13 cellular contexts compared by ENCODE assay signal in the genomic region with DNA sequence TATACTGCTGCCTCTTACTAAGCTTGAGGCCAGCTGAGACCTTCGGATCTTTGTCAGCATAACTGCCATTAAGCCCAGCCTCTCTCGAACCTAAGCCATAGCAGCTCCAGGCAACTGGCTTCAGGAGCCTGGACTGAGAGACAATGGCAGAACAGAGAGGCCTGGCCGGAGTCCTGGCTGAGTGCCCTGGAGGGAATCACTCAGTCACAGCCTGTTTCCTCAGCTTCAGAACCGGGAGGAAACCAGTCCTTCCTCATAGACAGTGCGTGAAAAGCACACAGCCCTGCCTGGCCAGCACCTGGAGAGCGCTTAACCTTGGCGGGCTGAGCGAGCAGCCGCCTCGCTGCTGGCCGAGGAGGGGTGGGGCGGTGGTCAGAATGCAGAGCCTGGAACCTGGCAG. TPM values are rescaled to one million over a fixed set of nuclear protein-coding genes. Genes with fewer than 3 reads are reported as not detected.
A peak's percentile ranks its signal among the peaks of the same experiment; 100 is the strongest.
DNase-seq lines count a peak whose midpoint lies in the region; TF ChIP-seq lines count a peak whose summit lies in the region.
"Had no signal": no experiment of that assay in that cellular context is flagged by ENCODE, and none has a peak within 500 bp of the region (broad histone marks: within the 10 kb centered on the region; RNA-seq: fewer than 3 reads in every experiment).

No MANE protein-coding gene starts in this region.

- no peaks in the 10 kb centered on the region for H3K36me3 ChIP-seq in smooth muscle cell (ENCODE audit: low read depth)
- H3K36me3 ChIP-seq: upper lobe of left lung had no signal

- H3K27me3 ChIP-seq in layer of hippocampus (ENCODE audit: control insufficient read depth, insufficient read depth, low read length) = no peaks in the 10 kb centered on the region
- H3K27me3 ChIP-seq in smooth muscle cell (ENCODE audit: low read depth) = no peaks in the 10 kb centered on the region
- H3K27me3 ChIP-seq: upper lobe of left lung had no signal

- no peaks in the 10 kb centered on the region for H3K9me3 Mint-ChIP-seq in immature natural killer cell
- H3K9me3 Mint-ChIP-seq: memory B cell had no signal

- no peaks in the 10 kb centered on the region for H3F3A ChIP-seq in smooth muscle cell (ENCODE audit: low read depth)

- H3K4me3 ChIP-seq in cardiac fibroblast (replicated peaks in 1 of 2; ENCODE audit: low read depth in 2 of 2, low read length in 2 of 2) (no peak overlapping the region), smooth muscle cell (no peak overlapping the region)
- H3K4me3 ChIP-seq: upper lobe of left lung had no signal

- H3K9me3 ChIP-seq in smooth muscle cell (replicated peaks; ENCODE audit: low read depth) = no peaks in the 10 kb centered on the region
- H3K9me3 ChIP-seq: upper lobe of left lung had no signal

- H3K4me1 ChIP-seq in smooth muscle cell (ENCODE audit: low read depth) = peaks cover 4% of the 10 kb centered on the region

- DNase-seq in NCI-H1092 treated with DMSO at 0.1 percent for 48 hours (lab: John Stamatoyannopoulos, UW) = peak; percentile 44
- no peak for DNase-seq in NCI-H1092 (lab: John Stamatoyannopoulos, UW)
- peak; percentile 24 to 42 for DNase-seq in cardiac fibroblast (ENCODE audit: low read depth in 2 of 2)
- no peak for DNase-seq in smooth muscle cell (lab: John Stamatoyannopoulos, UW; ENCODE audit: unreplicated experiment)
- no peak for DNase-seq in immature natural killer cell
- DNase-seq in central memory CD4-positive, alpha-beta T cell = no peak
- no peak for DNase-seq in NCI-H187 treated with DMSO at 0.1 percent for 48 hours (lab: John Stamatoyannopoulos, UW)
- DNase-seq: NCI-H187; stimulated activated CD4-positive, alpha-beta T cell treated with anti-CD3 and anti-CD28 coated beads, Interleukin-2, amount 100 ng/mL, for 48 hours had no signal

- no peak overlapping the region for H3K4me3 Mint-ChIP-seq in immature natural killer cell
- H3K4me3 Mint-ChIP-seq: memory B cell had no signal

- peak overlapping the region; percentile 38 for H3K27ac ChIP-seq in layer of hippocampus (ENCODE audit: low read depth, low read length)
- no peak overlapping the region for H3K27ac ChIP-seq in smooth muscle cell (ENCODE audit: low read depth)
- H3K27ac ChIP-seq: upper lobe of left lung had no signal

- 39% methylated on average over 12 of the region's 12 CpGs for WGBS in smooth muscle cell (ENCODE audit: low lambda C conversion rate)

- H3K79me2 ChIP-seq in smooth muscle cell (ENCODE audit: low read depth) = no peaks in the 10 kb centered on the region

- H3K4me2 ChIP-seq in smooth muscle cell = peak overlapping the region; percentile 60

- H3K27ac Mint-ChIP-seq in immature natural killer cell = no peak overlapping the region
- H3K27ac Mint-ChIP-seq: memory B cell had no signal

- H3K27me3 Mint-ChIP-seq in immature natural killer cell (ENCODE audit: low read depth in 3 of 3) = no peaks in the 10 kb centered on the region

- H2AFZ ChIP-seq in smooth muscle cell (ENCODE audit: low read depth) = no peak overlapping the region

- H3K4me1 Mint-ChIP-seq in immature natural killer cell = no peaks in the 10 kb centered on the region

- H4K20me1 ChIP-seq in smooth muscle cell (ENCODE audit: low read depth) = no peaks in the 10 kb centered on the region

- H3K36me3 Mint-ChIP-seq in immature natural killer cell = no peaks in the 10 kb centered on the region
- H3K36me3 Mint-ChIP-seq: memory B cell had no signal

- no peak overlapping the region for H3K9ac ChIP-seq in smooth muscle cell (ENCODE audit: low read depth)

- TF ChIP-seq CTCF in cardiac fibroblast (IDR thresholded peaks at IDR 0.05; ENCODE audit: low read depth, low read length) (no peak), smooth muscle cell (IDR thresholded peaks at IDR 0.05; ENCODE audit: borderline replicate concordance, insufficient read depth, poor library complexity, severe bottlenecking) (no peak)

RNA-seq across cellular contexts. Expression of gene RNU5B-1, which starts 21.6 kb away (rescaled TPM):
- not detected in 2 replicates for total RNA-seq in smooth muscle cell
- polyA plus RNA-seq in smooth muscle cell = not detected in 2 replicates
- not detected for polyA plus RNA-seq in immature natural killer cell
- total RNA-seq: T-helper 2 cell treated with Interferon-gamma antibody and Interleukin-4, amounts not matched to agents 100 ng/mL and 5 ng/mL, for 36 hours had no signal

RNA-seq across cellular contexts. Expression of gene RNU5A-1, which starts 30.3 kb away (rescaled TPM):
- not detected in 2 replicates for total RNA-seq in smooth muscle cell
- polyA plus RNA-seq in smooth muscle cell (not detected in 2 replicates), immature natural killer cell (not detected)
- total RNA-seq: T-helper 2 cell treated with Interferon-gamma antibody and Interleukin-4, amounts not matched to agents 100 ng/mL and 5 ng/mL, for 36 hours; upper lobe of left lung had no signal

RNA-seq across cellular contexts. Expression of gene PARP16, which starts 39.4 kb away (rescaled TPM):
- 6.0 and 10.0 TPM in 2 replicates for total RNA-seq in smooth muscle cell
- polyA plus RNA-seq in smooth muscle cell = 11.7 and 15.1 TPM in 2 replicates
- 10 to 100 TPM; 17.1 to 28.3 (median 17.4) TPM for polyA plus RNA-seq in immature natural killer cell

RNA-seq across cellular contexts. Expression of gene IGDCC3, which starts 51.7 kb away (rescaled TPM):
- 2.6 and 3.2 TPM in 2 replicates for total RNA-seq in smooth muscle cell
- polyA plus RNA-seq in smooth muscle cell (5.9 and 8.5 TPM in 2 replicates), immature natural killer cell (not detected)
- total RNA-seq: T-helper 2 cell treated with Interferon-gamma antibody and Interleukin-4, amounts not matched to agents 100 ng/mL and 5 ng/mL, for 36 hours had no signal

Comparison
In these comparisons a context has a peak if more than half of its experiments do, and no peak if none do; other contexts are left out.
1. DNase-seq: peak in NCI-H1092 treated with DMSO at 0.1 percent for 48 hours (single experiment) and cardiac fibroblast (2 of 2); none in NCI-H1092 (single experiment), smooth muscle cell (single experiment), immature natural killer cell (0 of 3), central memory CD4-positive, alpha-beta T cell (single experiment) and NCI-H187 treated with DMSO at 0.1 percent for 48 hours (single experiment).